ENCODE assay signal across 25 cellular contexts in the genomic region with DNA sequence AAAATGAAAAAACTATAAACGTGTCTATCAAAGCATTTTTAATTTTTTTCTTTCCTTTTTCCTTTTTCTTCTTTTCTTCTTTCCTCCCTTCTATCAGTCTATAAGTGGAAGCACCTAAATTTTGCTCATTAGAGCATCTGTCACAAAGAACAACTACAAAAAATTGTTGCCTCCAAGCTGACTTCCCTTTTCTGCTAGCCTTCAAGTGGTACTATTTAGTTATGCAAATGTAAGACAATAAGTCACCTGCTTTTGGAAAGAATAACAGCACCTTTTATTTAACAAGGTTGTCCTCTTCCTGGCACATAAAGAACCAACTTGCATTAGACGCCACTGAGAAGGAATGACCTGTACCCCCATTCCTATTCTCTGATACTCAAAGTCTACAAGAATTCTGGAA. TPM values are rescaled to one million over a fixed set of nuclear protein-coding genes. Genes with fewer than 3 reads are reported as not detected.
"Had no signal": no experiment of that assay in that cellular context is flagged by ENCODE, and none has a peak within 500 bp of the region (broad histone marks: within the 10 kb centered on the region; RNA-seq: fewer than 3 reads in every experiment).

No MANE protein-coding gene starts in this region.

- H3K27ac ChIP-seq: adrenal gland, PC-9, VCaP had no signal

- H3K4me3 ChIP-seq: adrenal gland, PC-9 had no signal

- H3K36me3 Mint-ChIP-seq: activated naive CD4-positive, alpha-beta T cell treated with anti-CD3 and anti-CD28 coated beads, Interleukin-2, amount 10 ng/mL, durations not matched to agents 7 days and 5 days; activated naive CD8-positive, alpha-beta T cell treated with anti-CD3 and anti-CD28 coated beads, Interleukin-2, amount 10 ng/mL, durations not matched to agents 7 days and 5 days; T-cell had no signal

- DNase-seq: activated CD4-positive, alpha-beta memory T cell treated with anti-CD3 and anti-CD28 coated beads, Interleukin-2, amount 10 ng/mL, durations not matched to agents 7 days and 5 days; activated CD4-positive, alpha-beta T cell treated with anti-CD3 and anti-CD28 coated beads, Interleukin-2, amount 50 U/mL, for 1 hour; activated CD4-positive, CD25-positive, alpha-beta regulatory T cell; activated CD8-positive, alpha-beta memory T cell treated with anti-CD3 and anti-CD28 coated beads, Interleukin-2, amount 50 U/mL, for 4 hours; activated gamma-delta T cell treated with Interleukin-2 at 50 U/mL for 16 hours; activated naive CD4-positive, alpha-beta T cell treated with anti-CD3 and anti-CD28 coated beads, Interleukin-2, amount 10 ng/mL, durations not matched to agents 7 days and 5 days; activated naive CD8-positive, alpha-beta T cell treated with anti-CD3 and anti-CD28 coated beads, Interleukin-2, amount 10 ng/mL, durations not matched to agents 7 days and 5 days; activated T-cell treated with anti-CD3 and anti-CD28 coated beads, Interleukin-2, amount 50 U/mL, for 72 hours; adrenal gland; anterior cingulate cortex; cerebellar nuclear complex; NCI-H1105; NCI-H1436; NCI-H1694 treated with DMSO at 0.1 percent for 48 hours; NCI-H2081; NCI-H446; NCI-H524 treated with DMSO at 0.1 percent for 48 hours; NCI-H82; PC-9; SHP77 treated with DMSO at 0.1 percent for 48 hours; T-cell; T-helper 2 cell; T1000 had no signal

- H3K4me1 Mint-ChIP-seq: activated CD4-positive, alpha-beta memory T cell treated with anti-CD3 and anti-CD28 coated beads, Interleukin-2, amount 10 ng/mL, durations not matched to agents 7 days and 5 days; activated naive CD4-positive, alpha-beta T cell treated with anti-CD3 and anti-CD28 coated beads, Interleukin-2, amount 10 ng/mL, durations not matched to agents 7 days and 5 days; activated naive CD8-positive, alpha-beta T cell treated with anti-CD3 and anti-CD28 coated beads, Interleukin-2, amount 10 ng/mL, durations not matched to agents 7 days and 5 days; T-cell had no signal

- H3K4me1 ChIP-seq: adrenal gland had no signal

- H2AFZ ChIP-seq: PC-9 had no signal

- H3K4me2 ChIP-seq: PC-9 had no signal

- H3K36me3 ChIP-seq: adrenal gland had no signal

- H3K9me3 ChIP-seq: adrenal gland had no signal

- H3K27me3 ChIP-seq: adrenal gland had no signal

- H3K27me3 Mint-ChIP-seq: activated CD4-positive, alpha-beta memory T cell treated with anti-CD3 and anti-CD28 coated beads, Interleukin-2, amount 10 ng/mL, durations not matched to agents 7 days and 5 days; activated naive CD4-positive, alpha-beta T cell treated with anti-CD3 and anti-CD28 coated beads, Interleukin-2, amount 10 ng/mL, durations not matched to agents 7 days and 5 days; activated naive CD8-positive, alpha-beta T cell treated with anti-CD3 and anti-CD28 coated beads, Interleukin-2, amount 10 ng/mL, durations not matched to agents 7 days and 5 days; T-cell had no signal

- H3K4me3 Mint-ChIP-seq: activated CD4-positive, alpha-beta memory T cell treated with anti-CD3 and anti-CD28 coated beads, Interleukin-2, amount 10 ng/mL, durations not matched to agents 7 days and 5 days; activated naive CD4-positive, alpha-beta T cell treated with anti-CD3 and anti-CD28 coated beads, Interleukin-2, amount 10 ng/mL, durations not matched to agents 7 days and 5 days; activated naive CD8-positive, alpha-beta T cell treated with anti-CD3 and anti-CD28 coated beads, Interleukin-2, amount 10 ng/mL, durations not matched to agents 7 days and 5 days; activated T-cell treated with anti-CD3 and anti-CD28 coated beads, Interleukin-2, amount 50 U/mL, for 72 hours; T-cell had no signal

- H3K27ac Mint-ChIP-seq: activated CD4-positive, alpha-beta memory T cell treated with anti-CD3 and anti-CD28 coated beads, Interleukin-2, amount 10 ng/mL, durations not matched to agents 7 days and 5 days; activated naive CD4-positive, alpha-beta T cell treated with anti-CD3 and anti-CD28 coated beads, Interleukin-2, amount 10 ng/mL, durations not matched to agents 7 days and 5 days; activated naive CD8-positive, alpha-beta T cell treated with anti-CD3 and anti-CD28 coated beads, Interleukin-2, amount 10 ng/mL, durations not matched to agents 7 days and 5 days; activated T-cell treated with anti-CD3 and anti-CD28 coated beads, Interleukin-2, amount 50 U/mL, for 72 hours; activated T-helper 2 cell treated with anti-CD3 and anti-CD28 coated beads, Interferon-gamma antibody, Interleukin-2, Interleukin-4, amounts not matched to agents 10 μg/mL and 5 μg/mL and 100 μg/mL, durations not matched to agents 14 hours and 24 hours and 36 hours; T-cell had no signal

- H3K9me3 Mint-ChIP-seq: activated naive CD4-positive, alpha-beta T cell treated with anti-CD3 and anti-CD28 coated beads, Interleukin-2, amount 10 ng/mL, durations not matched to agents 7 days and 5 days; activated T-cell treated with anti-CD3 and anti-CD28 coated beads, Interleukin-2, amount 50 U/mL, for 72 hours; activated T-helper 2 cell treated with anti-CD3 and anti-CD28 coated beads, Interferon-gamma antibody, Interleukin-2, Interleukin-4, amounts not matched to agents 10 μg/mL and 5 μg/mL and 100 μg/mL, durations not matched to agents 14 hours and 24 hours and 36 hours had no signal

- ATAC-seq: activated T-cell treated with anti-CD3 and anti-CD28 coated beads, Interleukin-2, amount 50 U/mL, for 72 hours; T-cell had no signal

RNA-seq across cellular contexts. Expression of gene C1orf53, which starts 45.0 kb away (rescaled TPM):
- total RNA-seq: activated T-cell treated with anti-CD3 and anti-CD28 coated beads, Interleukin-2, amount 50 U/mL, for 72 hours; T-cell had no signal

RNA-seq across cellular contexts. Expression of gene LHX9, which starts 59.7 kb away (rescaled TPM):
- total RNA-seq: activated CD4-positive, alpha-beta memory T cell treated with anti-CD3 and anti-CD28 coated beads, Interleukin-2, amount 10 ng/mL, durations not matched to agents 7 days and 5 days; activated naive CD8-positive, alpha-beta T cell treated with anti-CD3 and anti-CD28 coated beads, Interleukin-2, amount 10 ng/mL, durations not matched to agents 7 days and 5 days; T-cell had no signal
